In the genomic region with DNA sequence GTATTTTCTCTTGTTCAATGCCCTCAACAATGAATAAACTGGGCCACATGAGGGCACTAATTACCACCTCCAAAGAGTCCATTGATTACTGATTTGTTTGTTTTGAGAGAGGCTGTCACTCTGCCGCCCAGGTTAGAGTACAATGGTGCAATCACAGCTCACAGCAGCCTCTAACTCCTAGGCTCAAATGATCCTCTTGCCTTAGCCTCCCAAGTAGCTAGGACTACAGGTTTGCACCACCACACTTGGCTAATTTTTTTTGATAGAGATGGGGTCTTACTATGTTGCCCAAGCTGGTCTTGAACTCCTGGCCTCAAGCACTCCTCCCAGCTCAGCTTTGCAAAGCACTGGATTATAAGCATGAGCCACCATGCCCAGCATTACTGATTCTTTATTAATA, we compare ENCODE assay signal across 17 cellular contexts.
"Had no signal": no experiment of that assay in that cellular context is flagged by ENCODE, and none has a peak within 500 bp of the region (broad histone marks: within the 10 kb centered on the region; RNA-seq: fewer than 3 reads in every experiment).

No MANE protein-coding gene starts in this region.

- DNase-seq: activated CD4-positive, alpha-beta T cell treated with anti-CD3 and anti-CD28 coated beads for 48 hours; activated CD4-positive, alpha-beta T cell treated with anti-CD3 and anti-CD28 coated beads, Interleukin-2, amount 50 U/mL, for 4 hours; activated CD4-positive, CD25-positive, alpha-beta regulatory T cell treated with anti-CD3 and anti-CD28 coated beads, Interleukin-2, amount 50 U/mL, for 72 hours; activated CD8-positive, alpha-beta memory T cell treated with anti-CD3 and anti-CD28 coated beads, Interleukin-2, amount 50 U/mL, for 48 hours; activated CD8-positive, alpha-beta T cell treated with anti-CD3 and anti-CD28 coated beads, Interleukin-2, amount 10 ng/mL, durations not matched to agents 7 days and 5 days; activated T-cell treated with anti-CD3 and anti-CD28 coated beads, Interleukin-2, amount 50 U/mL, for 1 hour; aorta; central memory CD4-positive, alpha-beta T cell; Kasumi-1; NCI-H1105 treated with DMSO at 0.1 percent for 48 hours; NCI-H1436 treated with DMSO at 0.1 percent for 48 hours; NCI-H187; NCI-H2081; NCI-H510A treated with DMSO at 0.1 percent for 48 hours; NCI-H69; SHP77 treated with DMSO at 0.1 percent for 48 hours had no signal

- ATAC-seq: activated CD8-positive, alpha-beta T cell treated with anti-CD3 and anti-CD28 coated beads, Interleukin-2, amount 10 ng/mL, durations not matched to agents 7 days and 5 days; WTC11 had no signal
